Comparison of ENCODE assay signal across 20 cellular contexts in the genomic region with DNA sequence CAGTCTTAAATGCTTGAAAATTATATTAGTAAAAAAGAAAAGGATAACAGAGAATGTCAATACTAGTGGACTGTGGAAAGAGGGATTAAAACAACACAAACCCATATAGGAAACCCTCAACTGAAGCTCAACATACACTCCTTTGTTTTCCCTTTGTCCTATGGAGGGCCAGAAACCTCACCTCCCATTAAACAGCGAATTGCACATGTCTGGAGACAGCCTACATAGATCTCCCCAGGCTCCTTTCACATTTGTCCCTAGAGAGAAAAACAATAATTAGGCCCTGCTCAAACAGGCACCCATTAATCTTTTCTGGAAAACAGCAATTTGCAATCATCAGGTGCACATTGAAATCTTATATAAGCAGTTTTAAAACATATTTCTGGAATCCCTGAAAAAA.
A peak's percentile ranks its signal among the peaks of the same experiment; 100 is the strongest.
DNase-seq lines count a peak whose midpoint lies in the region; ATAC-seq and TF ChIP-seq lines count a peak whose summit lies in the region.
"Had no signal": no experiment of that assay in that cellular context is flagged by ENCODE, and none has a peak within 500 bp of the region (broad histone marks: within the 10 kb centered on the region; RNA-seq: fewer than 3 reads in every experiment).

No MANE protein-coding gene starts in this region.

- H3K4me1 Mint-ChIP-seq in mesothelial cell of epicardium = peaks cover 56% of the 10 kb centered on the region
- no peaks in the 10 kb centered on the region for H3K4me1 Mint-ChIP-seq in natural killer cell treated with Interleukin-12 subunit alpha and Interleukin-12 subunit beta and Interleukin-15 and Interleukin-18, amount 100 ng/mL, for 72 hours (ENCODE audit: low read depth in 2 of 2)

- no peak overlapping the region for H3K27ac ChIP-seq in effector memory CD4-positive, alpha-beta T cell (ENCODE audit: insufficient read depth, low read length, poor library complexity, severe bottlenecking)
- H3K27ac ChIP-seq: BLaER1, PC-9 had no signal

- peaks cover 7% of the 10 kb centered on the region for H3K9me3 Mint-ChIP-seq in mesothelial cell of epicardium
- H3K9me3 Mint-ChIP-seq in natural killer cell treated with Interleukin-12 subunit alpha and Interleukin-12 subunit beta and Interleukin-15 and Interleukin-18, amount 100 ng/mL, for 72 hours = peaks cover 12% of the 10 kb centered on the region
- H3K9me3 Mint-ChIP-seq: HFFc6 had no signal

- H3K4me3 Mint-ChIP-seq in mesothelial cell of epicardium = no peak overlapping the region
- no peak overlapping the region for H3K4me3 Mint-ChIP-seq in natural killer cell treated with Interleukin-12 subunit alpha and Interleukin-12 subunit beta and Interleukin-15 and Interleukin-18, amount 100 ng/mL, for 72 hours
- H3K4me3 Mint-ChIP-seq: CD8-positive, alpha-beta T cell; HFFc6 had no signal

- no peak overlapping the region for H3K4me3 ChIP-seq in effector memory CD4-positive, alpha-beta T cell (ENCODE audit: insufficient read depth, low read depth, low read length, poor library complexity, severe bottlenecking)
- H3K4me3 ChIP-seq: BLaER1, PC-9 had no signal

- no peak for TF ChIP-seq CTCF in mesothelial cell of epicardium (IDR thresholded peaks at IDR 0.05; ENCODE audit: unreplicated experiment)

- no peaks in the 10 kb centered on the region for H3K36me3 Mint-ChIP-seq in mesothelial cell of epicardium
- H3K36me3 Mint-ChIP-seq in natural killer cell treated with Interleukin-12 subunit alpha and Interleukin-12 subunit beta and Interleukin-15 and Interleukin-18, amount 100 ng/mL, for 72 hours = no peaks in the 10 kb centered on the region
- H3K36me3 Mint-ChIP-seq: CD8-positive, alpha-beta T cell had no signal

- no peaks in the 10 kb centered on the region for H3K4me1 ChIP-seq in effector memory CD4-positive, alpha-beta T cell (ENCODE audit: control insufficient read depth, insufficient read depth, low read length, poor library complexity, severe bottlenecking)
- H3K4me1 ChIP-seq: BLaER1 had no signal

- H3K9me3 ChIP-seq in effector memory CD4-positive, alpha-beta T cell (ENCODE audit: control insufficient read depth, low read length) = no peaks in the 10 kb centered on the region
- H3K9me3 ChIP-seq: BLaER1 had no signal

- no peak for ATAC-seq in natural killer cell treated with Interleukin-12 subunit alpha and Interleukin-12 subunit beta and Interleukin-15 and Interleukin-18, amount 100 ng/mL, for 72 hours
- no peak for ATAC-seq in HG02884 (IDR thresholded peaks at IDR 0.05; ENCODE audit: unreplicated experiment)
- ATAC-seq: CD8-positive, alpha-beta T cell had no signal

- DNase-seq in NCI-H2081 (lab: John Stamatoyannopoulos, UW) (peak; percentile 55 to 79), NCI-H2081 treated with DMSO at 0.1 percent for 48 hours (lab: John Stamatoyannopoulos, UW) (no peak), NCI-H1417 treated with DMSO at 0.1 percent for 48 hours (lab: John Stamatoyannopoulos, UW) (peak; percentile 92), SK-N-DZ (ENCODE audit: low spot score) (peak; percentile 74), mesothelial cell of epicardium (ENCODE audit: low spot score in 2 of 2, unreplicated experiment in 2 of 2) (no peak)
- DNase-seq in effector memory CD4-positive, alpha-beta T cell = no peak
- DNase-seq in natural killer cell treated with Interleukin-12 subunit alpha and Interleukin-12 subunit beta and Interleukin-15 and Interleukin-18, amount 100 ng/mL, for 72 hours (ENCODE audit: low spot score) = no peak
- DNase-seq: 8988T; CD8-positive, alpha-beta T cell; DND-41; GF-D8; HFFc6; NCI-H1048; NCI-H187 treated with DMSO at 0.1 percent for 48 hours; NCI-H345; NCI-H526 treated with DMSO at 0.1 percent for 48 hours; PC-9; T-helper 1 cell had no signal

- H3K36me3 ChIP-seq in effector memory CD4-positive, alpha-beta T cell (ENCODE audit: control insufficient read depth, insufficient read depth, low read length) = no peaks in the 10 kb centered on the region
- H3K36me3 ChIP-seq: BLaER1 had no signal

- H3K27me3 ChIP-seq in effector memory CD4-positive, alpha-beta T cell (replicated peaks; ENCODE audit: control insufficient read depth, insufficient read depth, low read length, poor library complexity, severe bottlenecking) = no peaks in the 10 kb centered on the region
- H3K27me3 ChIP-seq: BLaER1 had no signal

- no peaks in the 10 kb centered on the region for H3K27me3 Mint-ChIP-seq in mesothelial cell of epicardium (ENCODE audit: low read depth)
- H3K27me3 Mint-ChIP-seq in natural killer cell treated with Interleukin-12 subunit alpha and Interleukin-12 subunit beta and Interleukin-15 and Interleukin-18, amount 100 ng/mL, for 72 hours = no peaks in the 10 kb centered on the region

- peak overlapping the region; percentile 83 for H3K27ac Mint-ChIP-seq in mesothelial cell of epicardium
- no peak overlapping the region for H3K27ac Mint-ChIP-seq in natural killer cell treated with Interleukin-12 subunit alpha and Interleukin-12 subunit beta and Interleukin-15 and Interleukin-18, amount 100 ng/mL, for 72 hours
- H3K27ac Mint-ChIP-seq: CD8-positive, alpha-beta T cell; HFFc6 had no signal

Comparison
In these comparisons a context has a peak if more than half of its experiments do, and no peak if none do; other contexts are left out.
1. DNase-seq: peak in NCI-H2081 (2 of 2), NCI-H1417 treated with DMSO at 0.1 percent for 48 hours (single experiment) and SK-N-DZ (single experiment); none in NCI-H2081 treated with DMSO at 0.1 percent for 48 hours (single experiment), mesothelial cell of epicardium (0 of 2), effector memory CD4-positive, alpha-beta T cell (0 of 3) and natural killer cell treated with Interleukin-12 subunit alpha and Interleukin-12 subunit beta and Interleukin-15 and Interleukin-18, amount 100 ng/mL, for 72 hours (single experiment).